ENCODE assay signal across 1 cellular context in the genomic region with DNA sequence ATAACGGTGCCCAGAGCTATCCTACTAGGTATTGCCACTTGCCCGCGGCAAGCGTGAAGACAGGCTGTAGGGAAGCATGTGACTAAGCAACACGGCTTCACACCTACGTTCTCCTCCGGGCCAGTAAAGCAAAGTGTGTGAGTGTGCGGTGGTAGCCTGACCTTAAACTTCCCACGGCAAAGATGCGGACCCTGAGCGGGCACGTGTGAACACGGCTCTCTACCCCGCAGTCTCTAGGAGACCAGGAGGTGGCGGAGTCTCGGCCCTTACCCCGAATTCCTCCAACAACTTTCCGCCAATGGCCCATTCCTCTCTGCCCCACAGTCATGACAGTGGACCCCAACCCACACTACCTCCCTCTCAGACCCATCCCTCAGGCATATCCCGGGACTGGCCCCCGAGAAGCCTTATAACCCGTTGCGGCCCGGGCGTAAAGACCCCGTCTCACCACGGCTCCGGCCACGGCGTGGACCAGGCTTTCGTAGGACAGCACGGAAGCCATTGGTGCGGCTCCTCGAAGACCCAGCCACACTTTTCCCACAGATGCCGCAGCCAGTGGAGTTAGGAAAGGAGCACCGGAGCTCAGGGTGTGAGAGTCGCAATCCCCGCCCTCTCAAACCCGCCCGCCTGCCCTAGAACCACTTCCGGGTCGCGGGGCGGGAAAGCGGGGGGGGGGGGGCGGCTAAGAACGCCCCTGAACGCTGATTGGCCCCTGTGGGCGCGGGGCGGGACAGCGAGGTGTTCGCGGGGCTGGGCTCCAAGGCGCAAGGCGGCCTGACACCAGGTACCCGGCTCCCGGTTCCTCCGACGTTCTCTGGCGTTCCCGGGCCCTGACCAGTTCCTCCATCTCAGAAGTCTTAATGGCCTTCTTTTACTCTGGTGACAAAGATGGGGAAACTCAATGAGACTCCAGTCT.
TF ChIP-seq lines count a peak whose summit lies in the region.

A gene with protein sequence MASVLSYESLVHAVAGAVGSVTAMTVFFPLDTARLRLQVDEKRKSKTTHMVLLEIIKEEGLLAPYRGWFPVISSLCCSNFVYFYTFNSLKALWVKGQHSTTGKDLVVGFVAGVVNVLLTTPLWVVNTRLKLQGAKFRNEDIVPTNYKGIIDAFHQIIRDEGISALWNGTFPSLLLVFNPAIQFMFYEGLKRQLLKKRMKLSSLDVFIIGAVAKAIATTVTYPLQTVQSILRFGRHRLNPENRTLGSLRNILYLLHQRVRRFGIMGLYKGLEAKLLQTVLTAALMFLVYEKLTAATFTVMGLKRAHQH (minus strand): TSS at position 600 of the 916 bp plus-strand sequence. CDS start 98 bp downstream, at position 502.

TF ChIP-seq in HepG2, 621 proteins besides CTCF, POLR2A, EP300 and RAD21 (continued from another document and continues in another):
- TF ChIP-seq, protein P1, sequence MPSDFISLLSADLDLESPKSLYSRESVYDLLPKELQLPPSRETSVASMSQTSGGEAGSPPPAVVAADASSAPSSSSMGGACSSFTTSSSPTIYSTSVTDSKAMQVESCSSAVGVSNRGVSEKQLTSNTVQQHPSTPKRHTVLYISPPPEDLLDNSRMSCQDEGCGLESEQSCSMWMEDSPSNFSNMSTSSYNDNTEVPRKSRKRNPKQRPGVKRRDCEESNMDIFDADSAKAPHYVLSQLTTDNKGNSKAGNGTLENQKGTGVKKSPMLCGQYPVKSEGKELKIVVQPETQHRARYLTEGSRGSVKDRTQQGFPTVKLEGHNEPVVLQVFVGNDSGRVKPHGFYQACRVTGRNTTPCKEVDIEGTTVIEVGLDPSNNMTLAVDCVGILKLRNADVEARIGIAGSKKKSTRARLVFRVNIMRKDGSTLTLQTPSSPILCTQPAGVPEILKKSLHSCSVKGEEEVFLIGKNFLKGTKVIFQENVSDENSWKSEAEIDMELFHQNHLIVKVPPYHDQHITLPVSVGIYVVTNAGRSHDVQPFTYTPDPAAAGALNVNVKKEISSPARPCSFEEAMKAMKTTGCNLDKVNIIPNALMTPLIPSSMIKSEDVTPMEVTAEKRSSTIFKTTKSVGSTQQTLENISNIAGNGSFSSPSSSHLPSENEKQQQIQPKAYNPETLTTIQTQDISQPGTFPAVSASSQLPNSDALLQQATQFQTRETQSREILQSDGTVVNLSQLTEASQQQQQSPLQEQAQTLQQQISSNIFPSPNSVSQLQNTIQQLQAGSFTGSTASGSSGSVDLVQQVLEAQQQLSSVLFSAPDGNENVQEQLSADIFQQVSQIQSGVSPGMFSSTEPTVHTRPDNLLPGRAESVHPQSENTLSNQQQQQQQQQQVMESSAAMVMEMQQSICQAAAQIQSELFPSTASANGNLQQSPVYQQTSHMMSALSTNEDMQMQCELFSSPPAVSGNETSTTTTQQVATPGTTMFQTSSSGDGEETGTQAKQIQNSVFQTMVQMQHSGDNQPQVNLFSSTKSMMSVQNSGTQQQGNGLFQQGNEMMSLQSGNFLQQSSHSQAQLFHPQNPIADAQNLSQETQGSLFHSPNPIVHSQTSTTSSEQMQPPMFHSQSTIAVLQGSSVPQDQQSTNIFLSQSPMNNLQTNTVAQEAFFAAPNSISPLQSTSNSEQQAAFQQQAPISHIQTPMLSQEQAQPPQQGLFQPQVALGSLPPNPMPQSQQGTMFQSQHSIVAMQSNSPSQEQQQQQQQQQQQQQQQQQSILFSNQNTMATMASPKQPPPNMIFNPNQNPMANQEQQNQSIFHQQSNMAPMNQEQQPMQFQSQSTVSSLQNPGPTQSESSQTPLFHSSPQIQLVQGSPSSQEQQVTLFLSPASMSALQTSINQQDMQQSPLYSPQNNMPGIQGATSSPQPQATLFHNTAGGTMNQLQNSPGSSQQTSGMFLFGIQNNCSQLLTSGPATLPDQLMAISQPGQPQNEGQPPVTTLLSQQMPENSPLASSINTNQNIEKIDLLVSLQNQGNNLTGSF (CRISPR knock-in tag; IDR thresholded peaks at IDR 0.05), result no peak
- TF ChIP-seq NFYB (CRISPR knock-in tag; IDR thresholded peaks at IDR 0.05) (peak; percentile 89), ZFP36L1 (CRISPR knock-in tag; IDR thresholded peaks at IDR 0.05) (no peak), KMT2B (CRISPR knock-in tag; IDR thresholded peaks at IDR 0.05) (peak; percentile 94), ZNF446 (CRISPR knock-in tag; IDR thresholded peaks at IDR 0.05) (peak; percentile 76; the same call in 1 of the 2 replicates), KDM4B (CRISPR knock-in tag; IDR thresholded peaks at IDR 0.05) (no peak), HMG20B (CRISPR knock-in tag; conservative IDR thresholded peaks at IDR 0.05) (no peak), CEBPB (IDR thresholded peaks at IDR 0.05; ENCODE audit: borderline replicate concordance, low read depth, low read length) (no peak), FOSL2 (CRISPR knock-in tag; IDR thresholded peaks at IDR 0.05) (0 out of 2 replicates have a peak, but pooled peaks have one; percentile 20), CBX2 (IDR thresholded peaks at IDR 0.05; ENCODE audit: low read depth, low read length) (no peak), CBX2 (CRISPR knock-in tag; IDR thresholded peaks at IDR 0.05; ENCODE audit: low read depth) (no peak), ZNF121 (CRISPR knock-in tag; IDR thresholded peaks at IDR 0.05) (no peak; the same call in 1 of the 2 replicates), NPAS2 (CRISPR knock-in tag; IDR thresholded peaks at IDR 0.05; ENCODE audit: borderline replicate concordance) (no peak), JARID2 (CRISPR knock-in tag; IDR thresholded peaks at IDR 0.05; ENCODE audit: insufficient replicate concordance) (no peak), ZNF143 (CRISPR knock-in tag; IDR thresholded peaks at IDR 0.05) (no peak), ZBTB8A (CRISPR knock-in tag; IDR thresholded peaks at IDR 0.05; ENCODE audit: borderline replicate concordance, low read depth) (no peak), LCORL (IDR thresholded peaks at IDR 0.05) (no peak), LCORL (CRISPR knock-in tag; IDR thresholded peaks at IDR 0.05) (0 out of 2 replicates have a peak, but pooled peaks have one; percentile 32), RBM39 (IDR thresholded peaks at IDR 0.05; ENCODE audit: low read depth, low read length, poor library complexity, severe bottlenecking) (no peak), ZFP36 (IDR thresholded peaks at IDR 0.05; ENCODE audit: borderline replicate concordance, low read depth, low read length, partially characterized antibody) (no peak), CBFB (CRISPR knock-in tag; IDR thresholded peaks at IDR 0.05) (no peak), MYNN (CRISPR knock-in tag; IDR thresholded peaks at IDR 0.05; ENCODE audit: low read depth) (no peak; the same call in 1 of the 2 replicates), ZNF160 (CRISPR knock-in tag; IDR thresholded peaks at IDR 0.05) (peak; percentile 80), IRX3 (CRISPR knock-in tag; IDR thresholded peaks at IDR 0.05; ENCODE audit: borderline replicate concordance, low read depth) (no peak), NFE2L2 (IDR thresholded peaks at IDR 0.05; ENCODE audit: low read length) (no peak)
- TF ChIP-seq, protein P2, sequence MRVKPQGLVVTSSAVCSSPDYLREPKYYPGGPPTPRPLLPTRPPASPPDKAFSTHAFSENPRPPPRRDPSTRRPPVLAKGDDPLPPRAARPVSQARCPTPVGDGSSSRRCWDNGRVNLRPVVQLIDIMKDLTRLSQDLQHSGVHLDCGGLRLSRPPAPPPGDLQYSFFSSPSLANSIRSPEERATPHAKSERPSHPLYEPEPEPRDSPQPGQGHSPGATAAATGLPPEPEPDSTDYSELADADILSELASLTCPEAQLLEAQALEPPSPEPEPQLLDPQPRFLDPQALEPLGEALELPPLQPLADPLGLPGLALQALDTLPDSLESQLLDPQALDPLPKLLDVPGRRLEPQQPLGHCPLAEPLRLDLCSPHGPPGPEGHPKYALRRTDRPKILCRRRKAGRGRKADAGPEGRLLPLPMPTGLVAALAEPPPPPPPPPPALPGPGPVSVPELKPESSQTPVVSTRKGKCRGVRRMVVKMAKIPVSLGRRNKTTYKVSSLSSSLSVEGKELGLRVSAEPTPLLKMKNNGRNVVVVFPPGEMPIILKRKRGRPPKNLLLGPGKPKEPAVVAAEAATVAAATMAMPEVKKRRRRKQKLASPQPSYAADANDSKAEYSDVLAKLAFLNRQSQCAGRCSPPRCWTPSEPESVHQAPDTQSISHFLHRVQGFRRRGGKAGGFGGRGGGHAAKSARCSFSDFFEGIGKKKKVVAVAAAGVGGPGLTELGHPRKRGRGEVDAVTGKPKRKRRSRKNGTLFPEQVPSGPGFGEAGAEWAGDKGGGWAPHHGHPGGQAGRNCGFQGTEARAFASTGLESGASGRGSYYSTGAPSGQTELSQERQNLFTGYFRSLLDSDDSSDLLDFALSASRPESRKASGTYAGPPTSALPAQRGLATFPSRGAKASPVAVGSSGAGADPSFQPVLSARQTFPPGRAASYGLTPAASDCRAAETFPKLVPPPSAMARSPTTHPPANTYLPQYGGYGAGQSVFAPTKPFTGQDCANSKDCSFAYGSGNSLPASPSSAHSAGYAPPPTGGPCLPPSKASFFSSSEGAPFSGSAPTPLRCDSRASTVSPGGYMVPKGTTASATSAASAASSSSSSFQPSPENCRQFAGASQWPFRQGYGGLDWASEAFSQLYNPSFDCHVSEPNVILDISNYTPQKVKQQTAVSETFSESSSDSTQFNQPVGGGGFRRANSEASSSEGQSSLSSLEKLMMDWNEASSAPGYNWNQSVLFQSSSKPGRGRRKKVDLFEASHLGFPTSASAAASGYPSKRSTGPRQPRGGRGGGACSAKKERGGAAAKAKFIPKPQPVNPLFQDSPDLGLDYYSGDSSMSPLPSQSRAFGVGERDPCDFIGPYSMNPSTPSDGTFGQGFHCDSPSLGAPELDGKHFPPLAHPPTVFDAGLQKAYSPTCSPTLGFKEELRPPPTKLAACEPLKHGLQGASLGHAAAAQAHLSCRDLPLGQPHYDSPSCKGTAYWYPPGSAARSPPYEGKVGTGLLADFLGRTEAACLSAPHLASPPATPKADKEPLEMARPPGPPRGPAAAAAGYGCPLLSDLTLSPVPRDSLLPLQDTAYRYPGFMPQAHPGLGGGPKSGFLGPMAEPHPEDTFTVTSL (CRISPR knock-in tag; IDR thresholded peaks at IDR 0.05; ENCODE audit: borderline replicate concordance), result no peak
- TF ChIP-seq, protein P3, sequence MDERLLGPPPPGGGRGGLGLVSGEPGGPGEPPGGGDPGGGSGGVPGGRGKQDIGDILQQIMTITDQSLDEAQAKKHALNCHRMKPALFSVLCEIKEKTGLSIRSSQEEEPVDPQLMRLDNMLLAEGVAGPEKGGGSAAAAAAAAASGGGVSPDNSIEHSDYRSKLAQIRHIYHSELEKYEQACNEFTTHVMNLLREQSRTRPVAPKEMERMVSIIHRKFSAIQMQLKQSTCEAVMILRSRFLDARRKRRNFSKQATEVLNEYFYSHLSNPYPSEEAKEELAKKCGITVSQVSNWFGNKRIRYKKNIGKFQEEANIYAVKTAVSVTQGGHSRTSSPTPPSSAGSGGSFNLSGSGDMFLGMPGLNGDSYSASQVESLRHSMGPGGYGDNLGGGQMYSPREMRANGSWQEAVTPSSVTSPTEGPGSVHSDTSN (CRISPR knock-in tag; IDR thresholded peaks at IDR 0.05), result no peak
- TF ChIP-seq, protein P4, sequence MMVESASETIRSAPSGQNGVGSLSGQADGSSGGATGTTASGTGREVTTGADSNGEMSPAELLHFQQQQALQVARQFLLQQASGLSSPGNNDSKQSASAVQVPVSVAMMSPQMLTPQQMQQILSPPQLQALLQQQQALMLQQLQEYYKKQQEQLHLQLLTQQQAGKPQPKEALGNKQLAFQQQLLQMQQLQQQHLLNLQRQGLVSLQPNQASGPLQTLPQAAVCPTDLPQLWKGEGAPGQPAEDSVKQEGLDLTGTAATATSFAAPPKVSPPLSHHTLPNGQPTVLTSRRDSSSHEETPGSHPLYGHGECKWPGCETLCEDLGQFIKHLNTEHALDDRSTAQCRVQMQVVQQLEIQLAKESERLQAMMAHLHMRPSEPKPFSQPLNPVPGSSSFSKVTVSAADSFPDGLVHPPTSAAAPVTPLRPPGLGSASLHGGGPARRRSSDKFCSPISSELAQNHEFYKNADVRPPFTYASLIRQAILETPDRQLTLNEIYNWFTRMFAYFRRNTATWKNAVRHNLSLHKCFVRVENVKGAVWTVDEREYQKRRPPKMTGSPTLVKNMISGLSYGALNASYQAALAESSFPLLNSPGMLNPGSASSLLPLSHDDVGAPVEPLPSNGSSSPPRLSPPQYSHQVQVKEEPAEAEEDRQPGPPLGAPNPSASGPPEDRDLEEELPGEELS (CRISPR knock-in tag; IDR thresholded peaks at IDR 0.05), result no peak
- TF ChIP-seq, protein P5, sequence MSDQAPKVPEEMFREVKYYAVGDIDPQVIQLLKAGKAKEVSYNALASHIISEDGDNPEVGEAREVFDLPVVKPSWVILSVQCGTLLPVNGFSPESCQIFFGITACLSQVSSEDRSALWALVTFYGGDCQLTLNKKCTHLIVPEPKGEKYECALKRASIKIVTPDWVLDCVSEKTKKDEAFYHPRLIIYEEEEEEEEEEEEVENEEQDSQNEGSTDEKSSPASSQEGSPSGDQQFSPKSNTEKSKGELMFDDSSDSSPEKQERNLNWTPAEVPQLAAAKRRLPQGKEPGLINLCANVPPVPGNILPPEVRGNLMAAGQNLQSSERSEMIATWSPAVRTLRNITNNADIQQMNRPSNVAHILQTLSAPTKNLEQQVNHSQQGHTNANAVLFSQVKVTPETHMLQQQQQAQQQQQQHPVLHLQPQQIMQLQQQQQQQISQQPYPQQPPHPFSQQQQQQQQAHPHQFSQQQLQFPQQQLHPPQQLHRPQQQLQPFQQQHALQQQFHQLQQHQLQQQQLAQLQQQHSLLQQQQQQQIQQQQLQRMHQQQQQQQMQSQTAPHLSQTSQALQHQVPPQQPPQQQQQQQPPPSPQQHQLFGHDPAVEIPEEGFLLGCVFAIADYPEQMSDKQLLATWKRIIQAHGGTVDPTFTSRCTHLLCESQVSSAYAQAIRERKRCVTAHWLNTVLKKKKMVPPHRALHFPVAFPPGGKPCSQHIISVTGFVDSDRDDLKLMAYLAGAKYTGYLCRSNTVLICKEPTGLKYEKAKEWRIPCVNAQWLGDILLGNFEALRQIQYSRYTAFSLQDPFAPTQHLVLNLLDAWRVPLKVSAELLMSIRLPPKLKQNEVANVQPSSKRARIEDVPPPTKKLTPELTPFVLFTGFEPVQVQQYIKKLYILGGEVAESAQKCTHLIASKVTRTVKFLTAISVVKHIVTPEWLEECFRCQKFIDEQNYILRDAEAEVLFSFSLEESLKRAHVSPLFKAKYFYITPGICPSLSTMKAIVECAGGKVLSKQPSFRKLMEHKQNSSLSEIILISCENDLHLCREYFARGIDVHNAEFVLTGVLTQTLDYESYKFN (CRISPR knock-in tag; conservative IDR thresholded peaks at IDR 0.05), result no peak
- TF ChIP-seq, protein P6, sequence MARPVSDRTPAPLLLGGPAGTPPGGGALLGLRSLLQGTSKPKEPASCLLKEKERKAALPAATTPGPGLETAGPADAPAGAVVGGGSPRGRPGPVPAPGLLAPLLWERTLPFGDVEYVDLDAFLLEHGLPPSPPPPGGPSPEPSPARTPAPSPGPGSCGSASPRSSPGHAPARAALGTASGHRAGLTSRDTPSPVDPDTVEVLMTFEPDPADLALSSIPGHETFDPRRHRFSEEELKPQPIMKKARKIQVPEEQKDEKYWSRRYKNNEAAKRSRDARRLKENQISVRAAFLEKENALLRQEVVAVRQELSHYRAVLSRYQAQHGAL (CRISPR knock-in tag; IDR thresholded peaks at IDR 0.05; ENCODE audit: not compliant biosample characterization), result no peak
- TF ChIP-seq, protein P7, sequence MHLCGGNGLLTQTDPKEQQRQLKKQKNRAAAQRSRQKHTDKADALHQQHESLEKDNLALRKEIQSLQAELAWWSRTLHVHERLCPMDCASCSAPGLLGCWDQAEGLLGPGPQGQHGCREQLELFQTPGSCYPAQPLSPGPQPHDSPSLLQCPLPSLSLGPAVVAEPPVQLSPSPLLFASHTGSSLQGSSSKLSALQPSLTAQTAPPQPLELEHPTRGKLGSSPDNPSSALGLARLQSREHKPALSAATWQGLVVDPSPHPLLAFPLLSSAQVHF (CRISPR knock-in tag; IDR thresholded peaks at IDR 0.05), result no peak
